ENCODE assay signal across 13 cellular contexts in genomic region chr9:108271236-108271635, GRCh38.
DNase-seq lines count a peak whose midpoint lies in the region; ATAC-seq and TF ChIP-seq lines count a peak whose summit lies in the region.
"Had no signal": no experiment of that assay in that cellular context is flagged by ENCODE, and none has a peak within 500 bp of the region (broad histone marks: within the 10 kb centered on the region; RNA-seq: fewer than 3 reads in every experiment).

No MANE protein-coding gene starts in this region.

- TF ChIP-seq POLR2A in breast epithelium (IDR thresholded peaks at IDR 0.05) (no peak), vagina (IDR thresholded peaks at IDR 0.05) (no peak)

- H4K20me1 ChIP-seq in osteoblast (ENCODE audit: insufficient read depth, low read length) = no peaks in the 10 kb centered on the region

- no peak overlapping the region for H3K18ac ChIP-seq in mesendoderm (ENCODE audit: low read length)

- H3K36me3 ChIP-seq in breast epithelium = no peaks in the 10 kb centered on the region
- H3K36me3 ChIP-seq in mesendoderm (ENCODE audit: control insufficient read depth, insufficient read depth, low read length) = no peaks in the 10 kb centered on the region
- H3K36me3 ChIP-seq in vagina = no peaks in the 10 kb centered on the region
- no peaks in the 10 kb centered on the region for H3K36me3 ChIP-seq in osteoblast (ENCODE audit: insufficient read depth, low read length)

- H2BK120ac ChIP-seq in mesendoderm (ENCODE audit: low read depth, low read length) = no peak overlapping the region

- no peak overlapping the region for H3K9ac ChIP-seq in mesendoderm (ENCODE audit: low read length)

- no peak overlapping the region for H3K4me3 ChIP-seq in breast epithelium
- H3K4me3 ChIP-seq in mesendoderm (ENCODE audit: low read length) = no peak overlapping the region
- no peak overlapping the region for H3K4me3 ChIP-seq in vagina
- no peak overlapping the region for H3K4me3 ChIP-seq in osteoblast (ENCODE audit: insufficient read depth, low read length)

- TF ChIP-seq CTCF in MCF 10A (IDR thresholded peaks at IDR 0.05; ENCODE audit: unreplicated experiment) (no peak), breast epithelium (IDR thresholded peaks at IDR 0.05) (no peak), WTC11 (IDR thresholded peaks at IDR 0.05) (no peak), vagina (IDR thresholded peaks at IDR 0.05) (no peak), osteoblast (IDR thresholded peaks at IDR 0.05; ENCODE audit: extremely low read depth, low read depth, low read length) (no peak)

- H2BK5ac ChIP-seq in mesendoderm (ENCODE audit: low read length) = no peak overlapping the region

- no peak overlapping the region for H2AK5ac ChIP-seq in mesendoderm (ENCODE audit: low read length)

- peak; percentile 44; the same call in 1 of the 2 replicates for ATAC-seq in WTC11

- H3K36me3 Mint-ChIP-seq in MCF 10A (ENCODE audit: insufficient read depth, unreplicated experiment) (no peaks in the 10 kb centered on the region), WTC11 (no peaks in the 10 kb centered on the region; the same call in 1 of the 2 replicates)

- H3K9me3 Mint-ChIP-seq in MCF 10A (ENCODE audit: unreplicated experiment) (no peaks in the 10 kb centered on the region), WTC11 (peaks cover 17% of the 10 kb centered on the region)

- H3K4me1 ChIP-seq in breast epithelium (no peaks in the 10 kb centered on the region), mesendoderm (ENCODE audit: control insufficient read depth, low read depth, low read length) (peaks cover 4% of the 10 kb centered on the region), vagina (peaks cover 23% of the 10 kb centered on the region), osteoblast (ENCODE audit: insufficient read depth, low read length) (peaks cover 12% of the 10 kb centered on the region)

- H3K27me3 ChIP-seq in breast epithelium (no peaks in the 10 kb centered on the region), mesendoderm (ENCODE audit: insufficient read depth, low read length, poor library complexity) (no peaks in the 10 kb centered on the region), vagina (no peaks in the 10 kb centered on the region), osteoblast (ENCODE audit: insufficient read depth, low read length) (no peaks in the 10 kb centered on the region)

- intact Hi-C loops in MCF 10A (cut with micrococcal nuclease) (loop anchor here (5.0 kb wide), 2 partner anchors 401 to 534 kb away; no protein-coding TSS in a partner anchor), breast epithelium (cut with DNase I; ENCODE audit: low total_unique reads) (loop anchor here (10.0 kb wide), 1 partner anchor 806 kb away; no protein-coding TSS in a partner anchor), vagina (cut with DNase I) (loop anchor here (10.0 kb wide), 1 partner anchor 786 kb away; the partner anchor contains the start of gene KLF4)

- CTCF ChIA-PET in MCF 10A (lab: Yijun Ruan, JAX) (interaction anchor here (0.7 to 3.5 kb wide), 7 partner anchors 10 to 523 kb away, joined by 3 to 16 read pairs (median 3); no protein-coding TSS in a partner anchor), WTC11 (lab: Charles Lee) (interaction anchor here (2.9 to 3.9 kb wide), 2 partner anchors 10 to 806 kb away, joined by 9 to 16 read pairs; no protein-coding TSS in a partner anchor)

- no peak overlapping the region for H3K23ac ChIP-seq in mesendoderm (ENCODE audit: low read length)

- H2BK15ac ChIP-seq in mesendoderm (replicated peaks; ENCODE audit: low read depth) = no peak overlapping the region

- no peak overlapping the region for H4K8ac ChIP-seq in mesendoderm (ENCODE audit: low read depth, low read length)

- H3K27ac ChIP-seq in breast epithelium (peak overlapping the region in 1 of 2 donors; percentile 76), mesendoderm (ENCODE audit: low read depth, low read length) (no peak overlapping the region), vagina (peak overlapping the region; percentile 78), osteoblast (ENCODE audit: low read depth, low read length) (no peak overlapping the region), caudate nucleus (ENCODE audit: low read depth, low read length) (no peak overlapping the region)

- WGBS in mesendoderm (ENCODE audit: extremely low coverage, insufficient coverage, low lambda C conversion rate) = no CpG with 5 or more reads among the region's 7 CpGs

- no peaks in the 10 kb centered on the region for H3K79me1 ChIP-seq in mesendoderm (ENCODE audit: low read length)

- no peak overlapping the region for H2AFZ ChIP-seq in osteoblast (ENCODE audit: low read length)

- peaks cover 30% of the 10 kb centered on the region for H3K4me1 Mint-ChIP-seq in MCF 10A (ENCODE audit: insufficient read depth, unreplicated experiment)
- peaks cover 27% of the 10 kb centered on the region for H3K4me1 Mint-ChIP-seq in WTC11

- no peaks in the 10 kb centered on the region for H3K79me2 ChIP-seq in mesendoderm (ENCODE audit: control insufficient read depth, insufficient read depth, low read length)
- no peaks in the 10 kb centered on the region for H3K79me2 ChIP-seq in osteoblast (ENCODE audit: insufficient read depth, low read length)

- POLR2A ChIA-PET in MCF 10A (lab: Yijun Ruan, JAX) (interaction anchor here (1.0 to 2.8 kb wide), 4 partner anchors 9 to 782 kb away, joined by 3 to 24 read pairs (median 8); partner anchors contain the start of gene KLF4), WTC11 (lab: Charles Lee) (no interaction called here)

- H3K27me3 Mint-ChIP-seq in MCF 10A (ENCODE audit: insufficient read depth, unreplicated experiment) = no peaks in the 10 kb centered on the region
- no peaks in the 10 kb centered on the region; the same call in 1 of the 2 replicates for H3K27me3 Mint-ChIP-seq in WTC11 (ENCODE audit: low read depth)

- H3K56ac ChIP-seq in mesendoderm (ENCODE audit: low read length) = no peak overlapping the region

- peak overlapping the region; percentile 93 for H3K27ac Mint-ChIP-seq in MCF 10A (ENCODE audit: low read depth, unreplicated experiment)
- H3K27ac Mint-ChIP-seq in WTC11 = peak overlapping the region; percentile 84

- BruUV-seq in MCF 10A (replicated peaks; lab: Mats Ljungman, UMichigan) = no TSS peak

- no peak overlapping the region for H4K5ac ChIP-seq in mesendoderm (ENCODE audit: low read length)

- no peaks in the 10 kb centered on the region for H3K9me3 ChIP-seq in breast epithelium
- H3K9me3 ChIP-seq in vagina = no peaks in the 10 kb centered on the region
- H3K9me3 ChIP-seq in osteoblast (ENCODE audit: low read depth, low read length) = no peaks in the 10 kb centered on the region

- no peak overlapping the region for H3K4me3 Mint-ChIP-seq in MCF 10A (ENCODE audit: unreplicated experiment)
- no peak overlapping the region for H3K4me3 Mint-ChIP-seq in WTC11

- no peak overlapping the region for H3K4ac ChIP-seq in mesendoderm (ENCODE audit: low read depth, low read length)

- H3K4me2 ChIP-seq in mesendoderm (ENCODE audit: low read length) (no peak overlapping the region), osteoblast (ENCODE audit: insufficient read depth, low read length) (no peak overlapping the region)

- DNase-seq in MCF 10A (ENCODE audit: unreplicated experiment) = no peak
- no peak for DNase-seq in breast epithelium (ENCODE audit: low spot score in 2 of 2)
- no peak for DNase-seq in WTC11 (ENCODE audit: low spot score)
- DNase-seq in mesendoderm = peak; percentile 53
- DNase-seq in vagina (ENCODE audit: extremely low spot score in 2 of 2) = no peak
- DNase-seq in osteoblast (ENCODE audit: insufficient read length, low spot score, missing footprints) = no peak
- no peak for DNase-seq in caudate nucleus (lab: John Stamatoyannopoulos, UW)
- DNase-seq in NCI-H128 (lab: John Stamatoyannopoulos, UW; ENCODE audit: unreplicated experiment) = no peak
- DNase-seq: activated CD4-positive, alpha-beta T cell treated with anti-CD3 and anti-CD28 coated beads for 4 hours; activated CD8-positive, alpha-beta memory T cell treated with anti-CD3 and anti-CD28 coated beads, Interleukin-2, amount 50 U/mL, for 4 hours; activated gamma-delta T cell treated with Interleukin-2 at 50 U/mL for 16 hours; AML-193; NCI-H2227 treated with DMSO at 0.1 percent for 48 hours had no signal

TF ChIP-seq in WTC11, 78 proteins besides CTCF, POLR2A, EP300 and RAD21 (continues in another document):
- TF ChIP-seq ZBTB21 (CRISPR knock-in tag; IDR thresholded peaks at IDR 0.05; ENCODE audit: borderline replicate concordance) (no peak), SP1 (CRISPR knock-in tag; conservative IDR thresholded peaks at IDR 0.05) (no peak), ZNF512 (CRISPR knock-in tag; IDR thresholded peaks at IDR 0.05; ENCODE audit: borderline replicate concordance) (no peak), ELF4 (CRISPR knock-in tag; IDR thresholded peaks at IDR 0.05; ENCODE audit: low read depth) (no peak), SOX15 (CRISPR knock-in tag; IDR thresholded peaks at IDR 0.05) (no peak), SMAD3 (CRISPR knock-in tag; IDR thresholded peaks at IDR 0.05; ENCODE audit: borderline replicate concordance) (no peak), CBFB (CRISPR knock-in tag; IDR thresholded peaks at IDR 0.05; ENCODE audit: low read depth) (no peak), MXD4 (CRISPR knock-in tag; IDR thresholded peaks at IDR 0.05; ENCODE audit: borderline replicate concordance) (no peak), JAZF1 (CRISPR knock-in tag; IDR thresholded peaks at IDR 0.05) (no peak), KAT7 (CRISPR knock-in tag; IDR thresholded peaks at IDR 0.05; ENCODE audit: borderline replicate concordance) (no peak)
